Comparison of ENCODE assay signal across 22 cellular contexts in genomic region chr1:27638805-27639204, GRCh38. TPM values are rescaled to one million over a fixed set of nuclear protein-coding genes. Genes with fewer than 3 reads are reported as not detected.
"Had no signal": no experiment of that assay in that cellular context is flagged by ENCODE, and none has a peak within 500 bp of the region (broad histone marks: within the 10 kb centered on the region; RNA-seq: fewer than 3 reads in every experiment).

No MANE protein-coding gene starts in this region.

- H3K4me3 ChIP-seq: esophagus muscularis mucosa, gastroesophageal sphincter, left lung, lung, thyroid gland, uterus had no signal

- H3K27ac ChIP-seq: epithelial cell of prostate, esophagus muscularis mucosa, gastroesophageal sphincter, left lung, neutrophil, thyroid gland, uterus had no signal

- H3K9me3 Mint-ChIP-seq: effector memory CD8-positive, alpha-beta T cell; naive B cell; nephron progenitor cell; type B pancreatic cell had no signal

- ATAC-seq: effector memory CD8-positive, alpha-beta T cell; gastroesophageal sphincter; left lung; sciatic nerve had no signal

- H3K27me3 Mint-ChIP-seq: effector memory CD8-positive, alpha-beta T cell; naive B cell had no signal

- H3K27ac Mint-ChIP-seq: nephron progenitor cell, type B pancreatic cell had no signal

- H3K36me3 ChIP-seq: esophagus muscularis mucosa, gastroesophageal sphincter, left lung, neutrophil, thyroid gland, uterus had no signal

- DNase-seq: effector memory CD8-positive, alpha-beta T cell; foreskin fibroblast; glutamatergic neuron; islet precursor cell; mesenchymal stem cell; midbrain; naive B cell; nephron progenitor cell; stimulated activated CD4-positive, alpha-beta T cell treated with anti-CD3 and anti-CD28 coated beads, Interleukin-2, amount 100 ng/mL, for 24 hours; stimulated activated CD4-positive, alpha-beta T cell treated with anti-CD3 and anti-CD28 coated beads, Interleukin-4, amount 100 ng/mL, for 4 hours; stimulated activated naive CD4-positive, alpha-beta T cell treated with Interleukin-2 at 50 U/mL for 16 hours; thyroid gland; uterus had no signal

- H3K9me3 ChIP-seq: esophagus muscularis mucosa, gastroesophageal sphincter, left lung, neutrophil, thyroid gland, uterus had no signal

- H3K4me3 Mint-ChIP-seq: effector memory CD8-positive, alpha-beta T cell; nephron progenitor cell; type B pancreatic cell had no signal

- H3K36me3 Mint-ChIP-seq: naive B cell, type B pancreatic cell had no signal

- H3K27me3 ChIP-seq: neutrophil had no signal

RNA-seq across cellular contexts. Expression of gene FGR, which starts 3.8 kb away (rescaled TPM):
- total RNA-seq: osteocyte had no signal
